18 cellular contexts compared by ENCODE assay signal in genomic region chr9:110521211-110521610, GRCh38. TPM values are rescaled to one million over a fixed set of nuclear protein-coding genes. Genes with fewer than 3 reads are reported as not detected.
DNase-seq lines count a peak whose midpoint lies in the region; ATAC-seq and TF ChIP-seq lines count a peak whose summit lies in the region.
"Had no signal": no experiment of that assay in that cellular context is flagged by ENCODE, and none has a peak within 500 bp of the region (broad histone marks: within the 10 kb centered on the region; RNA-seq: fewer than 3 reads in every experiment).

No MANE protein-coding gene starts in this region.

- TF ChIP-seq POLR2A in breast epithelium (IDR thresholded peaks at IDR 0.05) = no peak

- CTCF ChIA-PET in MCF 10A (lab: Yijun Ruan, JAX) = no interaction called here

- H3K4me3 ChIP-seq in breast epithelium (no peak overlapping the region), upper lobe of right lung (no peak overlapping the region)

- H3K9me3 ChIP-seq in breast epithelium (no peaks in the 10 kb centered on the region), upper lobe of right lung (no peaks in the 10 kb centered on the region)

- DNase-seq in MCF 10A (ENCODE audit: unreplicated experiment) (peak; percentile 42), breast epithelium (ENCODE audit: low spot score in 2 of 2) (no peak), NCI-H2171 treated with DMSO at 0.1 percent for 48 hours (lab: John Stamatoyannopoulos, UW) (peak; percentile 87), globus pallidus (ENCODE audit: low spot score) (peak; percentile 27), upper lobe of right lung (no peak), posterior vena cava (ENCODE audit: low spot score) (no peak), NCI-H2227 treated with DMSO at 0.1 percent for 48 hours (lab: John Stamatoyannopoulos, UW) (no peak)
- DNase-seq: DMS153; KG1; NCI-H1048; NCI-H1930; NCI-H226; NCI-H69; NK-92 treated with Interleukin-12 subunit alpha and Interleukin-12 subunit beta, amount 100 ng/mL, for 24 hours; SIG-M5 had no signal

- no peaks in the 10 kb centered on the region for H3K36me3 Mint-ChIP-seq in MCF 10A (ENCODE audit: insufficient read depth, unreplicated experiment)
- H3K36me3 Mint-ChIP-seq in activated T-helper 17 cell treated with anti-CD3 and anti-CD28 coated beads, Interleukin-2, amount 50 U/mL, for 72 hours (ENCODE audit: low read depth) = no peaks in the 10 kb centered on the region
- H3K36me3 Mint-ChIP-seq: CD14-positive monocyte had no signal

- H3K27me3 ChIP-seq in breast epithelium (no peaks in the 10 kb centered on the region), upper lobe of right lung (no peaks in the 10 kb centered on the region)

- no TSS peak for BruUV-seq in MCF 10A (replicated peaks; lab: Mats Ljungman, UMichigan)

- H3K27ac ChIP-seq in breast epithelium (peak overlapping the region in 1 of 2 donors; percentile 22), upper lobe of right lung (peak overlapping the region; percentile 1)

- H3K4me1 ChIP-seq in breast epithelium (no peaks in the 10 kb centered on the region), upper lobe of right lung (peaks cover 9% of the 10 kb centered on the region)

- no peak for ATAC-seq in upper lobe of right lung
- ATAC-seq in activated T-helper 17 cell treated with anti-CD3 and anti-CD28 coated beads, Interleukin-2, amount 50 U/mL, for 72 hours (replicated peaks) = no peak

- no peaks in the 10 kb centered on the region for H3K27me3 Mint-ChIP-seq in MCF 10A (ENCODE audit: insufficient read depth, unreplicated experiment)
- H3K27me3 Mint-ChIP-seq in activated T-helper 17 cell treated with anti-CD3 and anti-CD28 coated beads, Interleukin-2, amount 50 U/mL, for 72 hours = no peaks in the 10 kb centered on the region

- no peaks in the 10 kb centered on the region for H3K9me3 Mint-ChIP-seq in MCF 10A (ENCODE audit: unreplicated experiment)
- H3K9me3 Mint-ChIP-seq in activated T-helper 17 cell treated with anti-CD3 and anti-CD28 coated beads, Interleukin-2, amount 50 U/mL, for 72 hours = no peaks in the 10 kb centered on the region

- POLR2A ChIA-PET in MCF 10A (lab: Yijun Ruan, JAX) = interaction anchor here (0.6 to 1.6 kb wide), 3 partner anchors 9 to 48 kb away, joined by 3 to 4 read pairs (median 3); no protein-coding TSS in a partner anchor

- H3K27ac Mint-ChIP-seq in MCF 10A (ENCODE audit: low read depth, unreplicated experiment) = peak overlapping the region; percentile 13
- H3K27ac Mint-ChIP-seq in activated T-helper 17 cell treated with anti-CD3 and anti-CD28 coated beads, Interleukin-2, amount 50 U/mL, for 72 hours = no peak overlapping the region
- H3K27ac Mint-ChIP-seq: CD14-positive monocyte had no signal

- no peak overlapping the region for H3K4me3 Mint-ChIP-seq in MCF 10A (ENCODE audit: unreplicated experiment)
- H3K4me3 Mint-ChIP-seq in activated T-helper 17 cell treated with anti-CD3 and anti-CD28 coated beads, Interleukin-2, amount 50 U/mL, for 72 hours = no peak overlapping the region
- H3K4me3 Mint-ChIP-seq: CD14-positive monocyte had no signal

- H3K4me1 Mint-ChIP-seq in MCF 10A (ENCODE audit: insufficient read depth, unreplicated experiment) = peaks cover 15% of the 10 kb centered on the region
- no peaks in the 10 kb centered on the region for H3K4me1 Mint-ChIP-seq in activated T-helper 17 cell treated with anti-CD3 and anti-CD28 coated beads, Interleukin-2, amount 50 U/mL, for 72 hours
- H3K4me1 Mint-ChIP-seq: CD14-positive monocyte had no signal

- H3K36me3 ChIP-seq in breast epithelium (no peaks in the 10 kb centered on the region), upper lobe of right lung (no peaks in the 10 kb centered on the region)

- intact Hi-C loops in MCF 10A (cut with micrococcal nuclease) = no loop called here
- intact Hi-C loops in breast epithelium (cut with DNase I; ENCODE audit: low total_unique reads) = no loop called here
- intact Hi-C loops in upper lobe of right lung (cut with DNase I) = no loop called here
- intact Hi-C loops in posterior vena cava (cut with DNase I) = no loop called here

- no peak for TF ChIP-seq CTCF in MCF 10A (IDR thresholded peaks at IDR 0.05; ENCODE audit: unreplicated experiment)
- TF ChIP-seq CTCF in breast epithelium (IDR thresholded peaks at IDR 0.05) = no peak
- no peak for TF ChIP-seq CTCF in upper lobe of right lung (IDR thresholded peaks at IDR 0.05)

RNA-seq across cellular contexts. Expression of gene SVEP1, which starts 58.3 kb away (rescaled TPM):
- 9.9 and 21.9 TPM in 2 replicates for total RNA-seq in MCF 10A (2022)
- total RNA-seq in breast epithelium = 100 to 1,000 TPM in 1 of 3 donors, 10 to 100 TPM in 2; 54.6 to 158 (median 99.0) TPM
- 88.1 TPM for total RNA-seq in upper lobe of right lung
- 100 to 1,000 TPM in 1 of 2 donors, 10 to 100 TPM in 1; 97.9 to 113 TPM for total RNA-seq in posterior vena cava
- under 1 TPM; 0.11 to 0.13 TPM for total RNA-seq in activated T-helper 17 cell treated with anti-CD3 and anti-CD28 coated beads, Interleukin-2, amount 50 U/mL, for 72 hours
- total RNA-seq: OCI-LY7 had no signal

Comparison
In these comparisons a context has a peak if more than half of its experiments do, and no peak if none do; other contexts are left out.
1. DNase-seq: peak in MCF 10A (single experiment), NCI-H2171 treated with DMSO at 0.1 percent for 48 hours (single experiment) and globus pallidus (single experiment); none in breast epithelium (0 of 2), upper lobe of right lung (single experiment), posterior vena cava (single experiment) and NCI-H2227 treated with DMSO at 0.1 percent for 48 hours (single experiment).